In the genomic region with DNA sequence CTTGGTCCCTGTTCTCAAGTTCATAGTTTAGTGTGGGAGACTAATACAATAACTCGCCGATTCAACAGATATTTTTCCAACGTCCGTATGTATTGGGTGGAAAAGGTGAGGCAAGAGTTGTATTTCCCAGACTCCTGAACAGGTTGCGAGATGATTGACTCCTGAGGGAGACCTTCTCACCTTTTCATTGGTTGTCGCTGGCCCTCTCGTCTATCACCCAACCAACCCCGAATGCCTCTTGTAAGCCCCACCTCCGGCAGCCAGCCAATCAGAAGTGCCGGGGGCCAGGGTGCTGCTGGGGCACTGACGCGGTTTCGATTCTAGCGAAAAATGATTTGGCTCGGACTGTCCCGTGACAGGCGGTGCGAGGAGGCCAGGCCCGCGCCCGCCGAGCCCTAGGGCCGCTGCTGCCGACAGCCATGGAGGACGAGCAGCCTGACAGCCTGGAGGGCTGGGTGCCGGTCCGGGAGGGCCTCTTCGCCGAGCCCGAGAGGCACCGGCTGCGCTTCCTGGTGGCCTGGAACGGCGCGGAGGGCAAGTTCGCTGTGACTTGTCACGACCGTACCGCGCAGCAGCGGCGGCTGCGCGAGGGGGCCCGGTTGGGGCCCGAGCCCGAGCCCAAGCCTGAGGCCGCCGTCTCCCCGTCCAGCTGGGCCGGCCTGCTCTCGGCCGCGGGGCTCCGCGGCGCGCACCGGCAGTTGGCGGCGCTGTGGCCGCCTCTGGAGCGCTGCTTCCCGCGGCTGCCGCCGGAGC, we compare ENCODE assay signal across 1 cellular context.
TF ChIP-seq lines count a peak whose summit lies in the region.

A gene with protein sequence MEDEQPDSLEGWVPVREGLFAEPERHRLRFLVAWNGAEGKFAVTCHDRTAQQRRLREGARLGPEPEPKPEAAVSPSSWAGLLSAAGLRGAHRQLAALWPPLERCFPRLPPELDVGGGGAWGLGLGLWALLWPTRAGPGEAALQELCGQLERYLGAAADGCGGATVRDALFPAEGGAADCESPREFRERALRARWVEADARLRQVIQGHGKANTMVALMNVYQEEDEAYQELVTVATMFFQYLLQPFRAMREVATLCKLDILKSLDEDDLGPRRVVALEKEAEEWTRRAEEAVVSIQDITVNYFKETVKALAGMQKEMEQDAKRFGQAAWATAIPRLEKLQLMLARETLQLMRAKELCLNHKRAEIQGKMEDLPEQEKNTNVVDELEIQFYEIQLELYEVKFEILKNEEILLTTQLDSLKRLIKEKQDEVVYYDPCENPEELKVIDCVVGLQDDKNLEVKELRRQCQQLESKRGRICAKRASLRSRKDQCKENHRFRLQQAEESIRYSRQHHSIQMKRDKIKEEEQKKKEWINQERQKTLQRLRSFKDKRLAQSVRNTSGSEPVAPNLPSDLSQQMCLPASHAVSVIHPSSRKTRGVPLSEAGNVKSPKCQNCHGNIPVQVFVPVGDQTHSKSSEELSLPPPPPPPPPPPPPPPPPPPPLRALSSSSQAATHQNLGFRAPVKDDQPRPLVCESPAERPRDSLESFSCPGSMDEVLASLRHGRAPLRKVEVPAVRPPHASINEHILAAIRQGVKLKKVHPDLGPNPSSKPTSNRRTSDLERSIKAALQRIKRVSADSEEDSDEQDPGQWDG (plus strand): TSS at position 321 of the 753 bp plus-strand sequence. CDS start 99 bp downstream, at position 420.

TF ChIP-seq in K562, 482 proteins besides CTCF, POLR2A, EP300 and RAD21 (continued from another document and continues in another):
- TF ChIP-seq ZNF197 (CRISPR knock-in tag; IDR thresholded peaks at IDR 0.05; ENCODE audit: low read depth) (no peak), SMARCA5 (IDR thresholded peaks at IDR 0.05) (no peak), HEY1 (CRISPR knock-in tag; IDR thresholded peaks at IDR 0.05; ENCODE audit: borderline replicate concordance) (no peak), ESRRA (IDR thresholded peaks at IDR 0.05; ENCODE audit: borderline replicate concordance, low read depth) (peak; percentile 27; the same call in 1 of the 2 replicates), FOXM1 (IDR thresholded peaks at IDR 0.05; ENCODE audit: low read depth) (no peak), FOXM1 (CRISPR knock-in tag; IDR thresholded peaks at IDR 0.05; ENCODE audit: low read depth) (no peak), BRF1 (IDR thresholded peaks at IDR 0.05; ENCODE audit: borderline replicate concordance, extremely low read depth, insufficient read length) (no peak), ZBTB17 (CRISPR knock-in tag; IDR thresholded peaks at IDR 0.05) (peak; percentile 76), RBM17 (IDR thresholded peaks at IDR 0.05; ENCODE audit: borderline replicate concordance, low read depth, low read length) (no peak), HCFC1 (IDR thresholded peaks at IDR 0.05; ENCODE audit: low read depth, low read length) (no peak), ZNF785 (CRISPR knock-in tag; IDR thresholded peaks at IDR 0.05) (no peak), ZNF324 (CRISPR knock-in tag; IDR thresholded peaks at IDR 0.05) (no peak), HSF4 (CRISPR knock-in tag; IDR thresholded peaks at IDR 0.05; ENCODE audit: borderline replicate concordance) (no peak), PYGO2 (tag; IDR thresholded peaks at IDR 0.05) (no peak), ADNP (tag; IDR thresholded peaks at IDR 0.05) (no peak), ZNF436 (CRISPR knock-in tag; IDR thresholded peaks at IDR 0.05) (no peak), TARDBP (IDR thresholded peaks at IDR 0.05) (peak; percentile 95), FUS (optimal IDR thresholded peaks at IDR 0.05; ENCODE audit: low read depth, low read length) (peak; percentile 15), SIX5 (IDR thresholded peaks at IDR 0.05; ENCODE audit: borderline replicate concordance in 1 of 2, insufficient read depth in 1 of 2, low read depth in 1 of 2, low read length in 2 of 2) (no peak), SIN3A (IDR thresholded peaks at IDR 0.05; ENCODE audit: borderline replicate concordance in 2 of 2, control insufficient read depth in 1 of 2, low read depth in 2 of 2, low read length in 2 of 2) (no peak; a peak in 1 of 4 replicates), CREB1 (IDR thresholded peaks at IDR 0.05) (peak; percentile 14; the same call in 1 of the 2 replicates), CREB1 (CRISPR knock-in tag; IDR thresholded peaks at IDR 0.05) (peak; percentile 60; the same call in 1 of the 2 replicates), FOXJ2 (tag; IDR thresholded peaks at IDR 0.05) (no peak), LARP7 (IDR thresholded peaks at IDR 0.05) (no peak), POLR2AphosphoS5 (IDR thresholded peaks at IDR 0.05; ENCODE audit: control insufficient read depth, insufficient read depth, low read depth, low read length) (peak; percentile 85), GTF2A2 (tag; IDR thresholded peaks at IDR 0.05) (0 out of 2 replicates have a peak, but pooled peaks have one; percentile 17), SAP30 (IDR thresholded peaks at IDR 0.05; ENCODE audit: borderline replicate concordance, insufficient read depth, low read depth, low read length, poor library complexity, severe bottlenecking) (peak; percentile 77), ARNT (IDR thresholded peaks at IDR 0.05) (no peak), ZKSCAN8 (CRISPR knock-in tag; IDR thresholded peaks at IDR 0.05) (no peak), HIVEP1 (CRISPR knock-in tag; IDR thresholded peaks at IDR 0.05) (no peak)
- TF ChIP-seq, protein P1, sequence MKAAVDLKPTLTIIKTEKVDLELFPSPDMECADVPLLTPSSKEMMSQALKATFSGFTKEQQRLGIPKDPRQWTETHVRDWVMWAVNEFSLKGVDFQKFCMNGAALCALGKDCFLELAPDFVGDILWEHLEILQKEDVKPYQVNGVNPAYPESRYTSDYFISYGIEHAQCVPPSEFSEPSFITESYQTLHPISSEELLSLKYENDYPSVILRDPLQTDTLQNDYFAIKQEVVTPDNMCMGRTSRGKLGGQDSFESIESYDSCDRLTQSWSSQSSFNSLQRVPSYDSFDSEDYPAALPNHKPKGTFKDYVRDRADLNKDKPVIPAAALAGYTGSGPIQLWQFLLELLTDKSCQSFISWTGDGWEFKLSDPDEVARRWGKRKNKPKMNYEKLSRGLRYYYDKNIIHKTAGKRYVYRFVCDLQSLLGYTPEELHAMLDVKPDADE (conservative IDR thresholded peaks at IDR 0.05; ENCODE audit: control insufficient read depth, low read depth, low read length) = peak; percentile 46; the same call in 1 of the 2 replicates
- TF ChIP-seq, protein P2, sequence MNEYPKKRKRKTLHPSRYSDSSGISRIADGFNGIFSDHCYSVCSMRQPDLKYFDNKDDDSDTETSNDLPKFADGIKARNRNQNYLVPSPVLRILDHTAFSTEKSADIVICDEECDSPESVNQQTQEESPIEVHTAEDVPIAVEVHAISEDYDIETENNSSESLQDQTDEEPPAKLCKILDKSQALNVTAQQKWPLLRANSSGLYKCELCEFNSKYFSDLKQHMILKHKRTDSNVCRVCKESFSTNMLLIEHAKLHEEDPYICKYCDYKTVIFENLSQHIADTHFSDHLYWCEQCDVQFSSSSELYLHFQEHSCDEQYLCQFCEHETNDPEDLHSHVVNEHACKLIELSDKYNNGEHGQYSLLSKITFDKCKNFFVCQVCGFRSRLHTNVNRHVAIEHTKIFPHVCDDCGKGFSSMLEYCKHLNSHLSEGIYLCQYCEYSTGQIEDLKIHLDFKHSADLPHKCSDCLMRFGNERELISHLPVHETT (CRISPR knock-in tag; conservative IDR thresholded peaks at IDR 0.05 in 1 of 2, IDR thresholded peaks at IDR 0.05 in 1 of 2) = no peak
- TF ChIP-seq, protein P3, sequence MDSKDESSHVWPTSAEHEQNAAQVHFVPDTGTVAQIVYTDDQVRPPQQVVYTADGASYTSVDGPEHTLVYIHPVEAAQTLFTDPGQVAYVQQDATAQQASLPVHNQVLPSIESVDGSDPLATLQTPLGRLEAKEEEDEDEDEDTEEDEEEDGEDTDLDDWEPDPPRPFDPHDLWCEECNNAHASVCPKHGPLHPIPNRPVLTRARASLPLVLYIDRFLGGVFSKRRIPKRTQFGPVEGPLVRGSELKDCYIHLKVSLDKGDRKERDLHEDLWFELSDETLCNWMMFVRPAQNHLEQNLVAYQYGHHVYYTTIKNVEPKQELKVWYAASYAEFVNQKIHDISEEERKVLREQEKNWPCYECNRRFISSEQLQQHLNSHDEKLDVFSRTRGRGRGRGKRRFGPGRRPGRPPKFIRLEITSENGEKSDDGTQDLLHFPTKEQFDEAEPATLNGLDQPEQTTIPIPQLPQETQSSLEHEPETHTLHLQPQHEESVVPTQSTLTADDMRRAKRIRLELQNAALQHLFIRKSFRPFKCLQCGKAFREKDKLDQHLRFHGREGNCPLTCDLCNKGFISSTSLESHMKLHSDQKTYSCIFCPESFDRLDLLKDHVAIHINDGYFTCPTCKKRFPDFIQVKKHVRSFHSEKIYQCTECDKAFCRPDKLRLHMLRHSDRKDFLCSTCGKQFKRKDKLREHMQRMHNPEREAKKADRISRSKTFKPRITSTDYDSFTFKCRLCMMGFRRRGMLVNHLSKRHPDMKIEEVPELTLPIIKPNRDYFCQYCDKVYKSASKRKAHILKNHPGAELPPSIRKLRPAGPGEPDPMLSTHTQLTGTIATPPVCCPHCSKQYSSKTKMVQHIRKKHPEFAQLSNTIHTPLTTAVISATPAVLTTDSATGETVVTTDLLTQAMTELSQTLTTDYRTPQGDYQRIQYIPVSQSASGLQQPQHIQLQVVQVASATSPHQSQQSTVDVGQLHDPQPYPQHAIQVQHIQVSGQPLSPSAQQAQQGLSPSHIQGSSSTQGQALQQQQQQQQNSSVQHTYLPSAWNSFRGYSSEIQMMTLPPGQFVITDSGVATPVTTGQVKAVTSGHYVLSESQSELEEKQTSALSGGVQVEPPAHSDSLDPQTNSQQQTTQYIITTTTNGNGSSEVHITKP (IDR thresholded peaks at IDR 0.05; ENCODE audit: partially characterized antibody) = peak; percentile 6
- TF ChIP-seq, protein P4, sequence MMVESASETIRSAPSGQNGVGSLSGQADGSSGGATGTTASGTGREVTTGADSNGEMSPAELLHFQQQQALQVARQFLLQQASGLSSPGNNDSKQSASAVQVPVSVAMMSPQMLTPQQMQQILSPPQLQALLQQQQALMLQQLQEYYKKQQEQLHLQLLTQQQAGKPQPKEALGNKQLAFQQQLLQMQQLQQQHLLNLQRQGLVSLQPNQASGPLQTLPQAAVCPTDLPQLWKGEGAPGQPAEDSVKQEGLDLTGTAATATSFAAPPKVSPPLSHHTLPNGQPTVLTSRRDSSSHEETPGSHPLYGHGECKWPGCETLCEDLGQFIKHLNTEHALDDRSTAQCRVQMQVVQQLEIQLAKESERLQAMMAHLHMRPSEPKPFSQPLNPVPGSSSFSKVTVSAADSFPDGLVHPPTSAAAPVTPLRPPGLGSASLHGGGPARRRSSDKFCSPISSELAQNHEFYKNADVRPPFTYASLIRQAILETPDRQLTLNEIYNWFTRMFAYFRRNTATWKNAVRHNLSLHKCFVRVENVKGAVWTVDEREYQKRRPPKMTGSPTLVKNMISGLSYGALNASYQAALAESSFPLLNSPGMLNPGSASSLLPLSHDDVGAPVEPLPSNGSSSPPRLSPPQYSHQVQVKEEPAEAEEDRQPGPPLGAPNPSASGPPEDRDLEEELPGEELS (CRISPR knock-in tag; IDR thresholded peaks at IDR 0.05; ENCODE audit: borderline replicate concordance) = no peak
- TF ChIP-seq, protein P5, sequence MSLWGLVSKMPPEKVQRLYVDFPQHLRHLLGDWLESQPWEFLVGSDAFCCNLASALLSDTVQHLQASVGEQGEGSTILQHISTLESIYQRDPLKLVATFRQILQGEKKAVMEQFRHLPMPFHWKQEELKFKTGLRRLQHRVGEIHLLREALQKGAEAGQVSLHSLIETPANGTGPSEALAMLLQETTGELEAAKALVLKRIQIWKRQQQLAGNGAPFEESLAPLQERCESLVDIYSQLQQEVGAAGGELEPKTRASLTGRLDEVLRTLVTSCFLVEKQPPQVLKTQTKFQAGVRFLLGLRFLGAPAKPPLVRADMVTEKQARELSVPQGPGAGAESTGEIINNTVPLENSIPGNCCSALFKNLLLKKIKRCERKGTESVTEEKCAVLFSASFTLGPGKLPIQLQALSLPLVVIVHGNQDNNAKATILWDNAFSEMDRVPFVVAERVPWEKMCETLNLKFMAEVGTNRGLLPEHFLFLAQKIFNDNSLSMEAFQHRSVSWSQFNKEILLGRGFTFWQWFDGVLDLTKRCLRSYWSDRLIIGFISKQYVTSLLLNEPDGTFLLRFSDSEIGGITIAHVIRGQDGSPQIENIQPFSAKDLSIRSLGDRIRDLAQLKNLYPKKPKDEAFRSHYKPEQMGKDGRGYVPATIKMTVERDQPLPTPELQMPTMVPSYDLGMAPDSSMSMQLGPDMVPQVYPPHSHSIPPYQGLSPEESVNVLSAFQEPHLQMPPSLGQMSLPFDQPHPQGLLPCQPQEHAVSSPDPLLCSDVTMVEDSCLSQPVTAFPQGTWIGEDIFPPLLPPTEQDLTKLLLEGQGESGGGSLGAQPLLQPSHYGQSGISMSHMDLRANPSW (CRISPR knock-in tag; IDR thresholded peaks at IDR 0.05) = 0 out of 2 replicates have a peak, but pooled peaks have one; percentile 94
- TF ChIP-seq, protein P6, sequence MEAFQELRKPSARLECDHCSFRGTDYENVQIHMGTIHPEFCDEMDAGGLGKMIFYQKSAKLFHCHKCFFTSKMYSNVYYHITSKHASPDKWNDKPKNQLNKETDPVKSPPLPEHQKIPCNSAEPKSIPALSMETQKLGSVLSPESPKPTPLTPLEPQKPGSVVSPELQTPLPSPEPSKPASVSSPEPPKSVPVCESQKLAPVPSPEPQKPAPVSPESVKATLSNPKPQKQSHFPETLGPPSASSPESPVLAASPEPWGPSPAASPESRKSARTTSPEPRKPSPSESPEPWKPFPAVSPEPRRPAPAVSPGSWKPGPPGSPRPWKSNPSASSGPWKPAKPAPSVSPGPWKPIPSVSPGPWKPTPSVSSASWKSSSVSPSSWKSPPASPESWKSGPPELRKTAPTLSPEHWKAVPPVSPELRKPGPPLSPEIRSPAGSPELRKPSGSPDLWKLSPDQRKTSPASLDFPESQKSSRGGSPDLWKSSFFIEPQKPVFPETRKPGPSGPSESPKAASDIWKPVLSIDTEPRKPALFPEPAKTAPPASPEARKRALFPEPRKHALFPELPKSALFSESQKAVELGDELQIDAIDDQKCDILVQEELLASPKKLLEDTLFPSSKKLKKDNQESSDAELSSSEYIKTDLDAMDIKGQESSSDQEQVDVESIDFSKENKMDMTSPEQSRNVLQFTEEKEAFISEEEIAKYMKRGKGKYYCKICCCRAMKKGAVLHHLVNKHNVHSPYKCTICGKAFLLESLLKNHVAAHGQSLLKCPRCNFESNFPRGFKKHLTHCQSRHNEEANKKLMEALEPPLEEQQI (IDR thresholded peaks at IDR 0.05) = peak; percentile 61
- TF ChIP-seq, protein P7, sequence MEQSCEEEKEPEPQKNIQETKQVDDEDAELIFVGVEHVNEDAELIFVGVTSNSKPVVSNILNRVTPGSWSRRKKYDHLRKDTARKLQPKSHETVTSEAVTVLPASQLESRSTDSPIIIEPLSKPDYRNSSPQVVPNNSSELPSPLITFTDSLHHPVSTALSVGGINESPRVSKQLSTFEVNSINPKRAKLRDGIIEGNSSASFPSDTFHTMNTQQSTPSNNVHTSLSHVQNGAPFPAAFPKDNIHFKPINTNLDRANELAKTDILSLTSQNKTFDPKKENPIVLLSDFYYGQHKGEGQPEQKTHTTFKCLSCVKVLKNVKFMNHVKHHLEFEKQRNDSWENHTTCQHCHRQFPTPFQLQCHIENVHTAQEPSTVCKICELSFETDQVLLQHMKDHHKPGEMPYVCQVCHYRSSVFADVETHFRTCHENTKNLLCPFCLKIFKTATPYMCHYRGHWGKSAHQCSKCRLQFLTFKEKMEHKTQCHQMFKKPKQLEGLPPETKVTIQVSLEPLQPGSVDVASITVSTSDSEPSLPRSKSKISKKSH (CRISPR knock-in tag; IDR thresholded peaks at IDR 0.05) = no peak
